In genomic region chr3:52798978-52799476, GRCh38 we compare ENCODE assay signal across 1 cellular context.
TF ChIP-seq lines count a peak whose summit lies in the region.

No MANE protein-coding gene starts in this region.

TF ChIP-seq in HepG2, 621 proteins besides CTCF, POLR2A, EP300 and RAD21 (continues in another document):
- peak; percentile 73; the same call in 1 of the 2 replicates for TF ChIP-seq ZNF12 (CRISPR knock-in tag; IDR thresholded peaks at IDR 0.05)
- peak; percentile 66 for TF ChIP-seq SMC3 (IDR thresholded peaks at IDR 0.05; ENCODE audit: low read length)
- no peak for TF ChIP-seq ADNP (CRISPR knock-in tag; IDR thresholded peaks at IDR 0.05)
- TF ChIP-seq ZBTB49 (CRISPR knock-in tag; IDR thresholded peaks at IDR 0.05; ENCODE audit: borderline replicate concordance), result no peak
- no peak for TF ChIP-seq SETDB1 (CRISPR knock-in tag; IDR thresholded peaks at IDR 0.05; ENCODE audit: borderline replicate concordance)
- TF ChIP-seq ZFP41 (CRISPR knock-in tag; IDR thresholded peaks at IDR 0.05; ENCODE audit: borderline replicate concordance), result no peak
- TF ChIP-seq ARID2 (CRISPR knock-in tag; IDR thresholded peaks at IDR 0.05; ENCODE audit: borderline replicate concordance), result no peak
- no peak for TF ChIP-seq ZNF460 (CRISPR knock-in tag; IDR thresholded peaks at IDR 0.05; ENCODE audit: borderline replicate concordance)
- no peak for TF ChIP-seq HOXA3 (CRISPR knock-in tag; IDR thresholded peaks at IDR 0.05)
- TF ChIP-seq ZNF253 (CRISPR knock-in tag; IDR thresholded peaks at IDR 0.05; ENCODE audit: borderline replicate concordance), result no peak
- TF ChIP-seq SSRP1 (CRISPR knock-in tag; IDR thresholded peaks at IDR 0.05), result peak; percentile 75; the same call in 1 of the 2 replicates
- TF ChIP-seq RXRA (CRISPR knock-in tag; IDR thresholded peaks at IDR 0.05), result no peak
- TF ChIP-seq TARDBP (CRISPR knock-in tag; IDR thresholded peaks at IDR 0.05), result no peak
- TF ChIP-seq KLF6 (CRISPR knock-in tag; IDR thresholded peaks at IDR 0.05), result no peak
- TF ChIP-seq MED1 (CRISPR knock-in tag; IDR thresholded peaks at IDR 0.05), result peak; percentile 25; the same call in 1 of the 2 replicates
- TF ChIP-seq ZNF263 (CRISPR knock-in tag; IDR thresholded peaks at IDR 0.05), result no peak
- TF ChIP-seq ZNF547 (CRISPR knock-in tag; IDR thresholded peaks at IDR 0.05), result 0 out of 2 replicates have a peak, but pooled peaks have one; percentile 37
- TF ChIP-seq ZBTB8A (CRISPR knock-in tag; IDR thresholded peaks at IDR 0.05; ENCODE audit: borderline replicate concordance, low read depth), result no peak
- no peak for TF ChIP-seq ZNF570 (CRISPR knock-in tag; IDR thresholded peaks at IDR 0.05; ENCODE audit: borderline replicate concordance)
- TF ChIP-seq ZNF777 (CRISPR knock-in tag; IDR thresholded peaks at IDR 0.05), result no peak
- TF ChIP-seq ZFP36 (IDR thresholded peaks at IDR 0.05; ENCODE audit: borderline replicate concordance, low read depth, low read length, partially characterized antibody), result no peak
- TF ChIP-seq ZNF709 (CRISPR knock-in tag; IDR thresholded peaks at IDR 0.05), result no peak
- TF ChIP-seq ZNF367 (CRISPR knock-in tag; IDR thresholded peaks at IDR 0.05; ENCODE audit: borderline replicate concordance), result no peak
- TF ChIP-seq ZNF407 (CRISPR knock-in tag; IDR thresholded peaks at IDR 0.05; ENCODE audit: not compliant biosample characterization), result no peak
- TF ChIP-seq ATM (IDR thresholded peaks at IDR 0.05; ENCODE audit: borderline replicate concordance), result no peak
- no peak for TF ChIP-seq JARID2 (CRISPR knock-in tag; IDR thresholded peaks at IDR 0.05; ENCODE audit: insufficient replicate concordance)
- no peak for TF ChIP-seq ZMAT3 (CRISPR knock-in tag; conservative IDR thresholded peaks at IDR 0.05)
- no peak for TF ChIP-seq ZBTB10 (CRISPR knock-in tag; IDR thresholded peaks at IDR 0.05; ENCODE audit: borderline replicate concordance)
- 0 out of 2 replicates have a peak, but pooled peaks have one; percentile 36 for TF ChIP-seq ZNF44 (CRISPR knock-in tag; IDR thresholded peaks at IDR 0.05)
- no peak for TF ChIP-seq ZNF501 (CRISPR knock-in tag; IDR thresholded peaks at IDR 0.05)
- TF ChIP-seq ZNF672 (CRISPR knock-in tag; IDR thresholded peaks at IDR 0.05), result no peak
- no peak for TF ChIP-seq U2AF1 (optimal IDR thresholded peaks at IDR 0.05; ENCODE audit: low read depth, low read length)
- no peak for TF ChIP-seq ZNF788 (CRISPR knock-in tag; IDR thresholded peaks at IDR 0.05; ENCODE audit: borderline replicate concordance)
- no peak for TF ChIP-seq MEF2D (CRISPR knock-in tag; IDR thresholded peaks at IDR 0.05)
- no peak for TF ChIP-seq KDM4B (CRISPR knock-in tag; IDR thresholded peaks at IDR 0.05)
- TF ChIP-seq, protein P1, sequence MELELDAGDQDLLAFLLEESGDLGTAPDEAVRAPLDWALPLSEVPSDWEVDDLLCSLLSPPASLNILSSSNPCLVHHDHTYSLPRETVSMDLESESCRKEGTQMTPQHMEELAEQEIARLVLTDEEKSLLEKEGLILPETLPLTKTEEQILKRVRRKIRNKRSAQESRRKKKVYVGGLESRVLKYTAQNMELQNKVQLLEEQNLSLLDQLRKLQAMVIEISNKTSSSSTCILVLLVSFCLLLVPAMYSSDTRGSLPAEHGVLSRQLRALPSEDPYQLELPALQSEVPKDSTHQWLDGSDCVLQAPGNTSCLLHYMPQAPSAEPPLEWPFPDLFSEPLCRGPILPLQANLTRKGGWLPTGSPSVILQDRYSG (CRISPR knock-in tag; IDR thresholded peaks at IDR 0.05), result no peak
- TF ChIP-seq MLLT10 (CRISPR knock-in tag; IDR thresholded peaks at IDR 0.05), result no peak
- TF ChIP-seq MXD3 (CRISPR knock-in tag; IDR thresholded peaks at IDR 0.05), result no peak
- no peak for TF ChIP-seq CREM (IDR thresholded peaks at IDR 0.05)
- no peak for TF ChIP-seq CREM (CRISPR knock-in tag; IDR thresholded peaks at IDR 0.05)
- no peak for TF ChIP-seq GFI1 (CRISPR knock-in tag; IDR thresholded peaks at IDR 0.05; ENCODE audit: borderline replicate concordance)
- TF ChIP-seq U2AF2 (IDR thresholded peaks at IDR 0.05; ENCODE audit: low read depth, low read length), result no peak
- TF ChIP-seq KDM5B (CRISPR knock-in tag; IDR thresholded peaks at IDR 0.05; ENCODE audit: borderline replicate concordance), result peak; percentile 45; the same call in 1 of the 2 replicates
- TF ChIP-seq ZSCAN20 (CRISPR knock-in tag; IDR thresholded peaks at IDR 0.05; ENCODE audit: borderline replicate concordance), result no peak
- TF ChIP-seq TRAFD1 (CRISPR knock-in tag; IDR thresholded peaks at IDR 0.05; ENCODE audit: borderline replicate concordance), result no peak
- no peak for TF ChIP-seq DBP (CRISPR knock-in tag; IDR thresholded peaks at IDR 0.05; ENCODE audit: not compliant biosample characterization)
- TF ChIP-seq SRF (IDR thresholded peaks at IDR 0.05; ENCODE audit: low read depth, low read length), result no peak
- no peak for TF ChIP-seq ZNF879 (CRISPR knock-in tag; IDR thresholded peaks at IDR 0.05)
- TF ChIP-seq AKAP8 (CRISPR knock-in tag; IDR thresholded peaks at IDR 0.05), result no peak
- TF ChIP-seq ZNF33B (CRISPR knock-in tag; IDR thresholded peaks at IDR 0.05), result 0 out of 2 replicates have a peak, but pooled peaks have one; percentile 54
- TF ChIP-seq NR2C2 (CRISPR knock-in tag; IDR thresholded peaks at IDR 0.05; ENCODE audit: borderline replicate concordance), result no peak
- no peak for TF ChIP-seq GATAD1 (CRISPR knock-in tag; IDR thresholded peaks at IDR 0.05)
- no peak for TF ChIP-seq ARID3A (IDR thresholded peaks at IDR 0.05; ENCODE audit: low read depth, low read length)
